8 cellular contexts compared by ENCODE assay signal in the genomic region with DNA sequence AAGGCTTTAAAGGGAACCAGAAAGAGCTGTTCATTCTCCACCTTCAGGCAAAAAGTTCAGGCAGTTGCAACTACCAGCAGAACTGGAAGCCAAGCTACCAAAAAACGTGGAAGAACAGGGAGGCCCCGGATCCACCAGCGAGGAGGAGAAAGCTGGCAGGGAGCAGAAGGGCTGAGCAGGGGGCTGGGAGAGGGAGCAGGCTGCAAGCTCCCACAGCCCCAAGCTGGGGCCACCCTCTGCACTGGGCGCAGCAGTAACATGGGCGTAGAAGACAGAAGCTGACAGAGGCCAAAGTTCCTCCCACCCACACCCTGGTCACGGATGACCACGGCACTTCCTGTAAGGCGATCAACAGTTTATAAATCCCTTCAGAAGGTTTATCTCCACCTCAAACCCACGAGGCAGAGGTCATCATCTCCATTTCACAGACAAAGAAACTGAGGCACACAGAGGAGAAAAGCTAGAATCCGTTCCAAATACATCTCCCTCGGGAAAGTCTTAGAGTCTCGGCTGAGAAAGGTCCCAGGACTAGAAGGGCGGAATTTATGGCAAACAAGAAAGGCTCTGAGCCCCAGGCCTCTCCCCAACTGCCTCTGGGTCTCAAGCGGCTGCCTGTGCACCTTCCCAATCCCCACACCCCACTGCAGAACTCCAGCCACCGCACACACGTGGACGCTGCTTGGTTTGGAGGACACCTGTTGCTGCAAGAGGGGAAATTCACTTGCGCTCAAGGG. TPM values are rescaled to one million over a fixed set of nuclear protein-coding genes. Genes with fewer than 3 reads are reported as not detected.
DNase-seq lines count a peak whose midpoint lies in the region; ATAC-seq, FAIRE-seq and TF ChIP-seq lines count a peak whose summit lies in the region.

No MANE protein-coding gene starts in this region.

- TSS peak; percentile 36 for BruUV-seq in PC-3 (replicated peaks; lab: Mats Ljungman, UMichigan)

- peaks cover 51% of the 10 kb centered on the region for H4K20me1 ChIP-seq in PC-3 (ENCODE audit: low read length)

- H3K9me3 ChIP-seq in PC-3 (ENCODE audit: low read length), result no peaks in the 10 kb centered on the region
- no peaks in the 10 kb centered on the region for H3K9me3 ChIP-seq in pancreas

- intact Hi-C loops in PC-3 (cut with micrococcal nuclease), result no loop called here
- intact Hi-C loops in pancreas (cut with DNase I), result loop anchor here in 1 of 3 donors (5.0 kb wide), 1 partner anchor 40 kb away; no protein-coding TSS in a partner anchor

- H3K4me3 ChIP-seq in PC-3 (ENCODE audit: low read length) (peak overlapping the region; percentile 75), pancreas (peak overlapping the region; percentile 11 to 89 (median 33))

- H3K4me1 ChIP-seq in PC-3 (ENCODE audit: insufficient read depth, low read length), result peaks cover 19% of the 10 kb centered on the region
- H3K4me1 ChIP-seq in pancreas, result peaks cover 27 to 35% (median 29%) of the 10 kb centered on the region in 3 donors

- H3K27ac ChIP-seq in PC-3 (ENCODE audit: low read length) (peak overlapping the region; percentile 5), epithelial cell of prostate (peak overlapping the region; percentile 20), pancreas (peak overlapping the region; percentile 1 to 67 (median 44))

- peak overlapping the region; percentile 54 for H3K9ac ChIP-seq in PC-3 (ENCODE audit: low read length)

- H2AFZ ChIP-seq in PC-3 (ENCODE audit: low read length), result peak overlapping the region; percentile 24; the same call in 1 of the 2 replicates

- H3K36me3 ChIP-seq in PC-3 (ENCODE audit: low read depth, low read length) (no peaks in the 10 kb centered on the region), pancreas (no peaks in the 10 kb centered on the region)

- FAIRE-seq in pancreas (lab: Jason Lieb, UNC), result no peak

- H3K9me2 ChIP-seq in PC-3 (replicated peaks; ENCODE audit: low read length), result no peaks in the 10 kb centered on the region

- peak; percentile 36 for DNase-seq in GM03348 (ENCODE audit: low spot score)
- DNase-seq in PC-3, result peak; percentile 47
- DNase-seq in epithelial cell of prostate (ENCODE audit: low read depth, low spot score), result no peak
- peak in 4 of 6 donors; percentile 40 to 73 (median 43) for DNase-seq in pancreas
- DNase-seq in 8988T, result no peak

- no peaks in the 10 kb centered on the region for H3K27me3 ChIP-seq in PC-3 (ENCODE audit: low read length)
- no peaks in the 10 kb centered on the region for H3K27me3 ChIP-seq in pancreas

- 0 out of 2 replicates have a peak, but pooled peaks have one; percentile 4 for ATAC-seq in PC-3
- peak in 1 of 4 donors; percentile 6 for ATAC-seq in pancreas
- no peak for ATAC-seq in esophagus mucosa
- ATAC-seq in GM19455 (IDR thresholded peaks at IDR 0.05; ENCODE audit: unreplicated experiment), result no peak
- no peak for ATAC-seq in GM19035 (IDR thresholded peaks at IDR 0.05; ENCODE audit: unreplicated experiment)

- TF ChIP-seq CTCF in PC-3 (conservative IDR thresholded peaks at IDR 0.05; ENCODE audit: low read depth, low read length), result no peak; the same call in 1 of the 2 replicates
- TF ChIP-seq CTCF in pancreas (IDR thresholded peaks at IDR 0.05), result no peak

- POLR2A ChIA-PET in PC-3 (lab: Charles Lee; ENCODE audit: unreplicated experiment), result no interaction called here

- H3K79me2 ChIP-seq in PC-3 (ENCODE audit: low read length), result peaks cover 65% of the 10 kb centered on the region

- 9 to 12% methylated on average over 18 of the region's 18 CpGs for WGBS in pancreas, 2 donors

- H3F3A ChIP-seq in PC-3 (ENCODE audit: low read length, unreplicated experiment), result no peaks in the 10 kb centered on the region

- CTCF ChIA-PET in PC-3 (lab: Charles Lee), result interaction anchor here (0.5 to 1.5 kb wide), 3 partner anchors 26 to 78 kb away, joined by 4 to 7 read pairs (median 5); no protein-coding TSS in a partner anchor

- peak overlapping the region; percentile 89 for H3K4me2 ChIP-seq in PC-3 (ENCODE audit: low read length)

RNA-seq across cellular contexts. Expression of gene CCDC85C, which starts 1.8 kb away (rescaled TPM):
- total RNA-seq in PC-3 (2014; rRNA removed) (36.4 and 44.6 TPM in 2 replicates), pancreas (10 to 100 TPM; 14.4 to 22.2 (median 17.6) TPM), esophagus mucosa (50.2 TPM)
- polyA plus RNA-seq in pancreas, result 10 to 100 TPM in 1 of 2 donors, 1 to 10 TPM in 1; 9.5 to 19.5 TPM

RNA-seq across cellular contexts. Expression of gene HHIPL1, which starts 42.7 kb away (rescaled TPM):
- total RNA-seq in PC-3 (2014; rRNA removed) (0.84 and 0.92 TPM in 2 replicates), pancreas (1 to 10 TPM in 1 of 6 donors, under 1 TPM in 5; 0.13 to 1.2 (median 0.29) TPM), esophagus mucosa (0.28 TPM)
- under 1 TPM; 0.09 to 0.23 TPM for polyA plus RNA-seq in pancreas

Comparison
In these comparisons a context has a peak if more than half of its experiments do, and no peak if none do; other contexts are left out.
1. DNase-seq: peak in GM03348 (single experiment), PC-3 (single experiment) and pancreas (4 of 6); none in epithelial cell of prostate (single experiment) and 8988T (single experiment).
2. Peak in every context shown above with its lines, with median percentiles within 50 percentile points of each other: H3K27ac ChIP-seq.